8 cellular contexts compared by ENCODE assay signal in genomic region chr19:44164673-44165512, GRCh38. TPM values are rescaled to one million over a fixed set of nuclear protein-coding genes. Genes with fewer than 3 reads are reported as not detected.
A peak's percentile ranks its signal among the peaks of the same experiment; 100 is the strongest.
DNase-seq lines count a peak whose midpoint lies in the region; ATAC-seq and TF ChIP-seq lines count a peak whose summit lies in the region.

TSS of gene ZNF226 (plus strand) at chr19:44165100. CDS start at chr19:44170081, 4,981 bp downstream.

- peak; percentile 68 to 93 for TF ChIP-seq EP300 in tibial nerve (IDR thresholded peaks at IDR 0.05)

- H3F3A ChIP-seq in SU-DHL-6 (ENCODE audit: insufficient read depth) = no peaks in the 10 kb centered on the region

- peak within 1 kb of the TSS; percentile 85 for H3K4me2 ChIP-seq in SU-DHL-6 (ENCODE audit: low read depth, low read length, poor library complexity, severe bottlenecking)
- H3K4me2 ChIP-seq in parathyroid adenoma (ENCODE audit: low read length) = peak within 1 kb of the TSS; percentile 95

- H3K4me1 ChIP-seq in adipocyte (ENCODE audit: control insufficient read depth, insufficient read depth, low read length) (peaks cover 12% of the 10 kb centered on the region), cardiac muscle cell (ENCODE audit: low read depth) (no peaks in the 10 kb centered on the region), parathyroid adenoma (peaks cover 4% of the 10 kb centered on the region), tibial nerve (peaks cover 0 to 22% (median 12%) of the 10 kb centered on the region in 4 donors)

- TF ChIP-seq POLR2A in tibial nerve (IDR thresholded peaks at IDR 0.05) = peak in 1 of 2 donors; percentile 34

- no peaks in the 10 kb centered on the region for H4K20me1 ChIP-seq in SU-DHL-6 (ENCODE audit: low read depth, low read length)

- H3K27me3 ChIP-seq in SU-DHL-6 (ENCODE audit: low read length) (no peaks in the 10 kb centered on the region), adipocyte (replicated peaks; ENCODE audit: control insufficient read depth, insufficient read depth, low read length) (no peaks in the 10 kb centered on the region), cardiac muscle cell (no peaks in the 10 kb centered on the region), parathyroid adenoma (ENCODE audit: control insufficient read depth, insufficient read depth, low read length) (no peaks in the 10 kb centered on the region), tibial nerve (no peaks in the 10 kb centered on the region)

- H3K27ac ChIP-seq in SU-DHL-6 (ENCODE audit: low read depth, low read length) (peak within 1 kb of the TSS; percentile 31), cardiac muscle cell (peak within 1 kb of the TSS; percentile 67), parathyroid adenoma (peak within 1 kb of the TSS; percentile 86), tibial nerve (peak within 1 kb of the TSS; percentile 60 to 95 (median 84))

- DNase-seq in NCI-H1105 treated with DMSO at 0.1 percent for 48 hours (lab: John Stamatoyannopoulos, UW) = peak; percentile 98
- DNase-seq in adipocyte (ENCODE audit: low read depth) = peak; percentile 98
- peak; percentile 97 to 99 for DNase-seq in cardiac muscle cell (ENCODE audit: low read depth in 1 of 2, low spot score in 1 of 2)
- peak; percentile 70 to 86 for DNase-seq in tibial nerve (ENCODE audit: low spot score in 2 of 2)

- TF ChIP-seq CTCF in SU-DHL-6 (IDR thresholded peaks at IDR 0.05; ENCODE audit: insufficient read depth, low read length, poor library complexity, severe bottlenecking) = no peak
- no peak for TF ChIP-seq CTCF in cardiac muscle cell (IDR thresholded peaks at IDR 0.05; ENCODE audit: low read depth, low read length)
- TF ChIP-seq CTCF in parathyroid adenoma (IDR thresholded peaks at IDR 0.05) = no peak
- TF ChIP-seq CTCF in tibial nerve (IDR thresholded peaks at IDR 0.05) = no peak

- H3K9me3 ChIP-seq in SU-DHL-6 (ENCODE audit: insufficient read depth, low read length) (no peaks in the 10 kb centered on the region), adipocyte (ENCODE audit: control insufficient read depth, low read length) (peaks cover 8% of the 10 kb centered on the region), cardiac muscle cell (ENCODE audit: low read depth) (no peaks in the 10 kb centered on the region), parathyroid adenoma (ENCODE audit: control insufficient read depth, low read length) (no peaks in the 10 kb centered on the region), tibial nerve (peaks cover 0 to 79% (median 19%) of the 10 kb centered on the region in 4 donors)

- H2AFZ ChIP-seq in SU-DHL-6 (ENCODE audit: low read depth, low read length, severe bottlenecking) = peak within 1 kb of the TSS; percentile 76
- H2AFZ ChIP-seq in parathyroid adenoma = peak within 1 kb of the TSS; percentile 91

- H3K9me2 ChIP-seq in SU-DHL-6 (replicated peaks; ENCODE audit: insufficient read depth, low read length) = no peaks in the 10 kb centered on the region

- H3K79me2 ChIP-seq in SU-DHL-6 (ENCODE audit: insufficient read depth, low read length) (0 out of 2 replicates have a peak, but pooled peaks cover 3% of the 10 kb centered on the region), parathyroid adenoma (peaks cover 10% of the 10 kb centered on the region)

- WGBS in tibial nerve, 2 donors = 0 to 1% methylated on average over 28 to 31 of the region's 32 CpGs

- H3K9ac ChIP-seq in SU-DHL-6 (ENCODE audit: low read length) (peak within 1 kb of the TSS; percentile 66), adipocyte (ENCODE audit: low read length) (peak within 1 kb of the TSS; percentile 90), parathyroid adenoma (peak within 1 kb of the TSS; percentile 53)

- H3K36me3 ChIP-seq in SU-DHL-6 (ENCODE audit: low read length) = peaks cover 2% of the 10 kb centered on the region; the same call in 1 of the 2 replicates
- H3K36me3 ChIP-seq in adipocyte (ENCODE audit: control insufficient read depth, insufficient read depth, low read length, severe bottlenecking) = peaks cover 32% of the 10 kb centered on the region
- H3K36me3 ChIP-seq in cardiac muscle cell = peaks cover 13% of the 10 kb centered on the region
- no peaks in the 10 kb centered on the region for H3K36me3 ChIP-seq in parathyroid adenoma (ENCODE audit: control insufficient read depth, insufficient read depth, low read length)
- peaks cover 0 to 42% (median 5%) of the 10 kb centered on the region in 3 donors for H3K36me3 ChIP-seq in tibial nerve

- ATAC-seq in HG02588 (IDR thresholded peaks at IDR 0.05; ENCODE audit: unreplicated experiment) = peak; percentile 85

- H3K4me3 ChIP-seq in GM08714 (ENCODE audit: low read length) (peak within 1 kb of the TSS; percentile 96), SU-DHL-6 (ENCODE audit: insufficient read depth, low read length, poor library complexity, severe bottlenecking) (peak within 1 kb of the TSS; percentile 67), adipocyte (ENCODE audit: low read length) (peak within 1 kb of the TSS; percentile 93), cardiac muscle cell (peak within 1 kb of the TSS; percentile 69), parathyroid adenoma (ENCODE audit: low read depth, low read length) (peak within 1 kb of the TSS; percentile 70), tibial nerve (peak within 1 kb of the TSS; percentile 52 to 83 (median 76))

RNA-seq across cellular contexts. Expression of gene ZNF226, which starts in this region (rescaled TPM):
- total RNA-seq in cardiac muscle cell (17.3 and 35.3 TPM in 2 replicates), tibial nerve (10 to 100 TPM; 18.0 to 29.1 (median 23.3) TPM)
- polyA plus RNA-seq in cardiac muscle cell = 21.1 and 56.8 TPM in 2 replicates

Comparison
In these comparisons a context has a peak if more than half of its experiments do, and no peak if none do; other contexts are left out.
1. Peak in every context shown above with its lines: DNase-seq, ATAC-seq, H3K4me3 ChIP-seq and H3K27ac ChIP-seq.
2. H3K27ac ChIP-seq: peak in every context shown above with its lines; median percentile 86 in parathyroid adenoma; 84 in tibial nerve; 67 in cardiac muscle cell; 31 in SU-DHL-6.